In the genomic region with DNA sequence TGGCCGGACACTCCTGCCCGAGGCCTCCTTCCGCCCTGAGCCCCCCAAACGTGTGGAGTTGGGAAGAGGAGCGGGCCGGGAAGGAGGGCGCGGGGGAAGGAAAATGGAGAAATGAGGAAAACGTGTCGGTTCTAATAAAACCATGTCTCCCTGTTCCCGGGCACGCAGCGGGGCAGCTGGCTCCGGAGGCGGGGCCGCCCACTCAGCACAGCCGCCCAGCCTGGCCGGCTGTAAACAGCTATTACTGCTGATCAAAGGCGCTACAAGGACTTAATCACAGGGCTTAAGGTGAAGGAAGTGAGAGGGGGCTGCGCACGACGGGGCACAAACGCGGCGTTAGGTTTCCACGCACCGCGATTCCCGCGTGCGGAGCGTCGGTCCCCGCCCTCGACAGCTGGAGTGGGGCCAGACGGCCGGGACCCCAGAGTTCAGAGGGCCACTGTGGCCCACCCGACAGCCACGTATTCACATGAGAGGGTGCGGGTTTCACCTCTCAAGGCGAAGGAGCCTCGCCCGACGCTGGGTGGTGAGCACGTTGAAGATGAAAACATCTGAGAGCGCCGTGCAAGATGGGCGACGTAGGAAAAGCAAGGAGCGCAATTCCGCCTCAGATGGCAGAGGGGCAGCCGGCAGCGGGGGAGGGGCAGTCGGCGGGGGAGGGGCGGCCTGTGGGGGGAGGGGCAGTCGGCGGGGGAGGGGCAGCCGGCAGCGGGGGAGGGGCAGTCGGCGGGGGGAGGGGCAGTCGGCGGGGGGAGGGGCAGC, we compare ENCODE assay signal across 8 cellular contexts.
DNase-seq lines count a peak whose midpoint lies in the region; ATAC-seq and TF ChIP-seq lines count a peak whose summit lies in the region.

No MANE protein-coding gene starts in this region.

- TF ChIP-seq POLR2A in breast epithelium (IDR thresholded peaks at IDR 0.05) (no peak), uterus (IDR thresholded peaks at IDR 0.05) (no peak)

- H3K9me3 ChIP-seq in breast epithelium (no peaks in the 10 kb centered on the region), mammary epithelial cell (replicated peaks; ENCODE audit: insufficient read depth, low read length) (peaks cover 4% of the 10 kb centered on the region), uterus (no peaks in the 10 kb centered on the region)

- ATAC-seq in GM19351 (IDR thresholded peaks at IDR 0.05; ENCODE audit: unreplicated experiment): no peak
- ATAC-seq in HG03354 (IDR thresholded peaks at IDR 0.05; ENCODE audit: poor library complexity, severe bottlenecking, unreplicated experiment): no peak
- no peak for ATAC-seq in HG03342 (IDR thresholded peaks at IDR 0.05; ENCODE audit: unreplicated experiment)

- dilution Hi-C loops in mammary epithelial cell (cut with HindIII; ENCODE audit: low sequenced_read_pairs): no loop called here

- TF ChIP-seq CTCF in breast epithelium (IDR thresholded peaks at IDR 0.05): no peak
- TF ChIP-seq CTCF in mammary epithelial cell (conservative IDR thresholded peaks at IDR 0.05 in 1 of 2, IDR thresholded peaks at IDR 0.05 in 1 of 2; ENCODE audit: extremely low read depth in 1 of 2, insufficient read depth in 1 of 2, low read depth in 1 of 2, low read length in 2 of 2): no peak
- TF ChIP-seq CTCF in uterus (IDR thresholded peaks at IDR 0.05): no peak

- intact Hi-C loops in breast epithelium (cut with DNase I; ENCODE audit: low total_unique reads): no loop called here
- intact Hi-C loops in mammary epithelial cell (cut with micrococcal nuclease): loop anchor here (5.0 to 10.0 kb wide), 2 partner anchors 115 to 202 kb away; partner anchors contain the start of gene DLL1
- intact Hi-C loops in uterus (cut with DNase I; ENCODE audit: low total_unique reads): no loop called here

- H3K36me3 ChIP-seq in breast epithelium (no peaks in the 10 kb centered on the region), mammary epithelial cell (ENCODE audit: insufficient read depth, low read length) (no peaks in the 10 kb centered on the region), uterus (no peaks in the 10 kb centered on the region)

- in situ Hi-C loops in mammary epithelial cell (cut with MboI; ENCODE audit: low sequenced_read_pairs in 2 of 2): no loop called here

- 88% methylated on average over 38 of the region's 64 CpGs for WGBS in mammary epithelial cell (ENCODE audit: low coverage, missing lambda C conversion rate)

- H3K4me1 ChIP-seq in breast epithelium (peaks cover 0 to 3% of the 10 kb centered on the region in 2 donors), mammary epithelial cell (ENCODE audit: insufficient read depth, low read length) (peaks cover 17% of the 10 kb centered on the region), uterus (no peaks in the 10 kb centered on the region)

- CTCF ChIA-PET in mammary epithelial cell (lab: Charles Lee; ENCODE audit: low non-redundant PET): no interaction called here

- H4K20me1 ChIP-seq in mammary epithelial cell (ENCODE audit: insufficient read depth, low read length): no peaks in the 10 kb centered on the region

- H2AFZ ChIP-seq in mammary epithelial cell (ENCODE audit: low read depth, low read length): no peak overlapping the region

- DNase-seq in breast epithelium (ENCODE audit: low spot score in 2 of 2) (peak in 1 of 2 donors; percentile 49), mammary epithelial cell (no peak), NCI-H82 (lab: John Stamatoyannopoulos, UW) (peak; percentile 91), iPS-NIHi11 (ENCODE audit: low spot score) (peak; percentile 76), uterus (peak; percentile 13 to 48)

- peak overlapping the region in 1 of 2 donors; percentile 33 for H3K27ac ChIP-seq in breast epithelium
- H3K27ac ChIP-seq in mammary epithelial cell (ENCODE audit: insufficient read depth, low read depth, low read length): no peak overlapping the region
- peak overlapping the region in 1 of 2 donors; percentile 9 for H3K27ac ChIP-seq in uterus

- no peaks in the 10 kb centered on the region for H3K79me2 ChIP-seq in mammary epithelial cell (ENCODE audit: insufficient read depth, low read length)

- no peak overlapping the region for H3K4me2 ChIP-seq in mammary epithelial cell (ENCODE audit: insufficient read depth, low read depth, low read length)

- H3K4me3 ChIP-seq in breast epithelium (peak overlapping the region in 2 of 3 donors; percentile 31 to 57), mammary epithelial cell (replicated peaks in 1 of 3; ENCODE audit: insufficient read depth in 1 of 3, low read depth in 2 of 3, low read length in 3 of 3) (no peak overlapping the region), uterus (peak overlapping the region in 1 of 2 donors; percentile 12)

- BruUV-seq in mammary epithelial cell (replicated peaks; lab: Mats Ljungman, UMichigan): no TSS peak

- peaks cover 0 to under 1% of the 10 kb centered on the region in 2 donors for H3K27me3 ChIP-seq in breast epithelium
- no peaks in the 10 kb centered on the region for H3K27me3 ChIP-seq in mammary epithelial cell (ENCODE audit: insufficient read depth, low read length)
- H3K27me3 ChIP-seq in uterus: no peaks in the 10 kb centered on the region

- H3K9ac ChIP-seq in mammary epithelial cell (ENCODE audit: insufficient read depth, low read length): no peak overlapping the region

Comparison
In these comparisons a context has a peak if more than half of its experiments do, and no peak if none do; other contexts are left out.
1. H3K4me3 ChIP-seq: peak in breast epithelium (2 of 3); none in mammary epithelial cell (0 of 3).